Comparison of ENCODE assay signal across 1 cellular context in the genomic region with DNA sequence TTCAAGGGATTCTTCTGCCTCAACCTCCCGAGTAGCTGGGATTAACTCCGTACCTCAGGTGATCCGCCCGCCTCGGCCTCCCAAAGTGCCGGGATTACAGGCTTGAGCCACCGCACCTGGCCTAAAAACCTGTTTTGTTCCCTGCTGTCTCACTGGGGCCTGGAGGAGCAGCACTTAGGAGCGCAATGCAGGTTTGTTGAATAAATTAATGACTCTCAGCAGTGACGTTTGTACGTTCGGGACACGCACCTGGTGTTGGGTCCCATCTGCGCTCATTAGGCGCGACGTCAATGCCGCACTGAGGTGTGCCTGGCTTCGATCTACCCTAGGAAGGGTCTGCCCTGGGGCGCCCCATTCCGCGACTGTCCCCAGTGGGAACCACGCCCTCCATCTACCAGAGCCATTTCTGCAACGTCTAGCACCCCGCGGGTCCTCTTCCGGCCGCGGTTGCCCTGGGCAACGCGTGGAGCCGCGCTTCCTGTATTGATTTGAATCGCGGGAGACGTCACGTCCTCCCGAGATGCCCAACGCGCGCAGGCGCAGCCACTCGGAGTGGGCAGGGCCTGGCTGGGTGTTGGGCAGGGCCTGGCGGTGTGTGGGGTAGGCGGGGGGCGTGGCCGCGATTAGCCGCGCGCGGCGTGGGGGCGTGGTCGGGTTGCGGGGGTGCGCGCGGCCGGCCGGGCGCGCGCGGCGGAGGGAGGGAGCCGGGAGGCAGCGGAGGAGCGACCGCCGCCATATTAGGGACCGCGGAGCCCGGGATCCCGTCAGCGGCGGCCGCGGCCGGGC.
TF ChIP-seq lines count a peak whose summit lies in the region.

A gene (plus strand): TSS at position 714 of the 786 bp plus-strand sequence. CDS start 16,679 bp downstream, outside the sequence.

TF ChIP-seq in HepG2, 621 proteins besides CTCF, POLR2A, EP300 and RAD21 (continued from another document and continues in another):
- TF ChIP-seq CENPX (CRISPR knock-in tag; IDR thresholded peaks at IDR 0.05) (no peak), GATAD1 (CRISPR knock-in tag; IDR thresholded peaks at IDR 0.05) (peak; percentile 87), ZNF563 (CRISPR knock-in tag; IDR thresholded peaks at IDR 0.05) (no peak), KDM5A (IDR thresholded peaks at IDR 0.05; ENCODE audit: borderline replicate concordance, low read length) (peak; percentile 35; the same call in 1 of the 2 replicates), ERF (CRISPR knock-in tag; IDR thresholded peaks at IDR 0.05) (peak; percentile 71), PAX8 (CRISPR knock-in tag; IDR thresholded peaks at IDR 0.05; ENCODE audit: borderline replicate concordance) (no peak), RXRA (CRISPR knock-in tag; IDR thresholded peaks at IDR 0.05) (peak; percentile 42), ZC3H13 (CRISPR knock-in tag; IDR thresholded peaks at IDR 0.05) (no peak), BORCS8-MEF2B (CRISPR knock-in tag; IDR thresholded peaks at IDR 0.05) (no peak; the same call in 1 of the 2 replicates), SP2 (CRISPR knock-in tag; IDR thresholded peaks at IDR 0.05) (peak; percentile 28; the same call in 1 of the 2 replicates), NCOA2 (CRISPR knock-in tag; IDR thresholded peaks at IDR 0.05) (0 out of 2 replicates have a peak, but pooled peaks have one; percentile 33), JUND (CRISPR knock-in tag; IDR thresholded peaks at IDR 0.05) (0 out of 2 replicates have a peak, but pooled peaks have one; percentile 35), ZNF232 (CRISPR knock-in tag; IDR thresholded peaks at IDR 0.05; ENCODE audit: borderline replicate concordance) (0 out of 2 replicates have a peak, but pooled peaks have one; percentile 15), SRSF9 (IDR thresholded peaks at IDR 0.05; ENCODE audit: borderline replicate concordance, insufficient read depth, low read depth, low read length, poor library complexity, severe bottlenecking) (no peak), GATAD2A (CRISPR knock-in tag; IDR thresholded peaks at IDR 0.05) (peak; percentile 83), SPEN (CRISPR knock-in tag; IDR thresholded peaks at IDR 0.05; ENCODE audit: low read depth) (peak; percentile 87), ZNF3 (CRISPR knock-in tag; IDR thresholded peaks at IDR 0.05) (no peak)
- TF ChIP-seq, protein P1, sequence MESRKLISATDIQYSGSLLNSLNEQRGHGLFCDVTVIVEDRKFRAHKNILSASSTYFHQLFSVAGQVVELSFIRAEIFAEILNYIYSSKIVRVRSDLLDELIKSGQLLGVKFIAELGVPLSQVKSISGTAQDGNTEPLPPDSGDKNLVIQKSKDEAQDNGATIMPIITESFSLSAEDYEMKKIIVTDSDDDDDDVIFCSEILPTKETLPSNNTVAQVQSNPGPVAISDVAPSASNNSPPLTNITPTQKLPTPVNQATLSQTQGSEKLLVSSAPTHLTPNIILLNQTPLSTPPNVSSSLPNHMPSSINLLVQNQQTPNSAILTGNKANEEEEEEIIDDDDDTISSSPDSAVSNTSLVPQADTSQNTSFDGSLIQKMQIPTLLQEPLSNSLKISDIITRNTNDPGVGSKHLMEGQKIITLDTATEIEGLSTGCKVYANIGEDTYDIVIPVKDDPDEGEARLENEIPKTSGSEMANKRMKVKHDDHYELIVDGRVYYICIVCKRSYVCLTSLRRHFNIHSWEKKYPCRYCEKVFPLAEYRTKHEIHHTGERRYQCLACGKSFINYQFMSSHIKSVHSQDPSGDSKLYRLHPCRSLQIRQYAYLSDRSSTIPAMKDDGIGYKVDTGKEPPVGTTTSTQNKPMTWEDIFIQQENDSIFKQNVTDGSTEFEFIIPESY (CRISPR knock-in tag; IDR thresholded peaks at IDR 0.05): no peak
- TF ChIP-seq, protein P2, sequence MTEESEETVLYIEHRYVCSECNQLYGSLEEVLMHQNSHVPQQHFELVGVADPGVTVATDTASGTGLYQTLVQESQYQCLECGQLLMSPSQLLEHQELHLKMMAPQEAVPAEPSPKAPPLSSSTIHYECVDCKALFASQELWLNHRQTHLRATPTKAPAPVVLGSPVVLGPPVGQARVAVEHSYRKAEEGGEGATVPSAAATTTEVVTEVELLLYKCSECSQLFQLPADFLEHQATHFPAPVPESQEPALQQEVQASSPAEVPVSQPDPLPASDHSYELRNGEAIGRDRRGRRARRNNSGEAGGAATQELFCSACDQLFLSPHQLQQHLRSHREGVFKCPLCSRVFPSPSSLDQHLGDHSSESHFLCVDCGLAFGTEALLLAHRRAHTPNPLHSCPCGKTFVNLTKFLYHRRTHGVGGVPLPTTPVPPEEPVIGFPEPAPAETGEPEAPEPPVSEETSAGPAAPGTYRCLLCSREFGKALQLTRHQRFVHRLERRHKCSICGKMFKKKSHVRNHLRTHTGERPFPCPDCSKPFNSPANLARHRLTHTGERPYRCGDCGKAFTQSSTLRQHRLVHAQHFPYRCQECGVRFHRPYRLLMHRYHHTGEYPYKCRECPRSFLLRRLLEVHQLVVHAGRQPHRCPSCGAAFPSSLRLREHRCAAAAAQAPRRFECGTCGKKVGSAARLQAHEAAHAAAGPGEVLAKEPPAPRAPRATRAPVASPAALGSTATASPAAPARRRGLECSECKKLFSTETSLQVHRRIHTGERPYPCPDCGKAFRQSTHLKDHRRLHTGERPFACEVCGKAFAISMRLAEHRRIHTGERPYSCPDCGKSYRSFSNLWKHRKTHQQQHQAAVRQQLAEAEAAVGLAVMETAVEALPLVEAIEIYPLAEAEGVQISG (CRISPR knock-in tag; IDR thresholded peaks at IDR 0.05): peak; percentile 88
- TF ChIP-seq, protein P3, sequence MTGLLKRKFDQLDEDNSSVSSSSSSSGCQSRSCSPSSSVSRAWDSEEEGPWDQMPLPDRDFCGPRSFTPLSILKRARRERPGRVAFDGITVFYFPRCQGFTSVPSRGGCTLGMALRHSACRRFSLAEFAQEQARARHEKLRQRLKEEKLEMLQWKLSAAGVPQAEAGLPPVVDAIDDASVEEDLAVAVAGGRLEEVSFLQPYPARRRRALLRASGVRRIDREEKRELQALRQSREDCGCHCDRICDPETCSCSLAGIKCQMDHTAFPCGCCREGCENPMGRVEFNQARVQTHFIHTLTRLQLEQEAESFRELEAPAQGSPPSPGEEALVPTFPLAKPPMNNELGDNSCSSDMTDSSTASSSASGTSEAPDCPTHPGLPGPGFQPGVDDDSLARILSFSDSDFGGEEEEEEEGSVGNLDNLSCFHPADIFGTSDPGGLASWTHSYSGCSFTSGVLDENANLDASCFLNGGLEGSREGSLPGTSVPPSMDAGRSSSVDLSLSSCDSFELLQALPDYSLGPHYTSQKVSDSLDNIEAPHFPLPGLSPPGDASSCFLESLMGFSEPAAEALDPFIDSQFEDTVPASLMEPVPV (CRISPR knock-in tag; IDR thresholded peaks at IDR 0.05): 0 out of 2 replicates have a peak, but pooled peaks have one; percentile 7
- TF ChIP-seq, protein P4, sequence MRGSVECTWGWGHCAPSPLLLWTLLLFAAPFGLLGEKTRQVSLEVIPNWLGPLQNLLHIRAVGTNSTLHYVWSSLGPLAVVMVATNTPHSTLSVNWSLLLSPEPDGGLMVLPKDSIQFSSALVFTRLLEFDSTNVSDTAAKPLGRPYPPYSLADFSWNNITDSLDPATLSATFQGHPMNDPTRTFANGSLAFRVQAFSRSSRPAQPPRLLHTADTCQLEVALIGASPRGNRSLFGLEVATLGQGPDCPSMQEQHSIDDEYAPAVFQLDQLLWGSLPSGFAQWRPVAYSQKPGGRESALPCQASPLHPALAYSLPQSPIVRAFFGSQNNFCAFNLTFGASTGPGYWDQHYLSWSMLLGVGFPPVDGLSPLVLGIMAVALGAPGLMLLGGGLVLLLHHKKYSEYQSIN (CRISPR knock-in tag; IDR thresholded peaks at IDR 0.05; ENCODE audit: borderline replicate concordance): no peak
- TF ChIP-seq, protein P5, sequence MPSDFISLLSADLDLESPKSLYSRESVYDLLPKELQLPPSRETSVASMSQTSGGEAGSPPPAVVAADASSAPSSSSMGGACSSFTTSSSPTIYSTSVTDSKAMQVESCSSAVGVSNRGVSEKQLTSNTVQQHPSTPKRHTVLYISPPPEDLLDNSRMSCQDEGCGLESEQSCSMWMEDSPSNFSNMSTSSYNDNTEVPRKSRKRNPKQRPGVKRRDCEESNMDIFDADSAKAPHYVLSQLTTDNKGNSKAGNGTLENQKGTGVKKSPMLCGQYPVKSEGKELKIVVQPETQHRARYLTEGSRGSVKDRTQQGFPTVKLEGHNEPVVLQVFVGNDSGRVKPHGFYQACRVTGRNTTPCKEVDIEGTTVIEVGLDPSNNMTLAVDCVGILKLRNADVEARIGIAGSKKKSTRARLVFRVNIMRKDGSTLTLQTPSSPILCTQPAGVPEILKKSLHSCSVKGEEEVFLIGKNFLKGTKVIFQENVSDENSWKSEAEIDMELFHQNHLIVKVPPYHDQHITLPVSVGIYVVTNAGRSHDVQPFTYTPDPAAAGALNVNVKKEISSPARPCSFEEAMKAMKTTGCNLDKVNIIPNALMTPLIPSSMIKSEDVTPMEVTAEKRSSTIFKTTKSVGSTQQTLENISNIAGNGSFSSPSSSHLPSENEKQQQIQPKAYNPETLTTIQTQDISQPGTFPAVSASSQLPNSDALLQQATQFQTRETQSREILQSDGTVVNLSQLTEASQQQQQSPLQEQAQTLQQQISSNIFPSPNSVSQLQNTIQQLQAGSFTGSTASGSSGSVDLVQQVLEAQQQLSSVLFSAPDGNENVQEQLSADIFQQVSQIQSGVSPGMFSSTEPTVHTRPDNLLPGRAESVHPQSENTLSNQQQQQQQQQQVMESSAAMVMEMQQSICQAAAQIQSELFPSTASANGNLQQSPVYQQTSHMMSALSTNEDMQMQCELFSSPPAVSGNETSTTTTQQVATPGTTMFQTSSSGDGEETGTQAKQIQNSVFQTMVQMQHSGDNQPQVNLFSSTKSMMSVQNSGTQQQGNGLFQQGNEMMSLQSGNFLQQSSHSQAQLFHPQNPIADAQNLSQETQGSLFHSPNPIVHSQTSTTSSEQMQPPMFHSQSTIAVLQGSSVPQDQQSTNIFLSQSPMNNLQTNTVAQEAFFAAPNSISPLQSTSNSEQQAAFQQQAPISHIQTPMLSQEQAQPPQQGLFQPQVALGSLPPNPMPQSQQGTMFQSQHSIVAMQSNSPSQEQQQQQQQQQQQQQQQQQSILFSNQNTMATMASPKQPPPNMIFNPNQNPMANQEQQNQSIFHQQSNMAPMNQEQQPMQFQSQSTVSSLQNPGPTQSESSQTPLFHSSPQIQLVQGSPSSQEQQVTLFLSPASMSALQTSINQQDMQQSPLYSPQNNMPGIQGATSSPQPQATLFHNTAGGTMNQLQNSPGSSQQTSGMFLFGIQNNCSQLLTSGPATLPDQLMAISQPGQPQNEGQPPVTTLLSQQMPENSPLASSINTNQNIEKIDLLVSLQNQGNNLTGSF (CRISPR knock-in tag; IDR thresholded peaks at IDR 0.05): no peak
- TF ChIP-seq, protein P6, sequence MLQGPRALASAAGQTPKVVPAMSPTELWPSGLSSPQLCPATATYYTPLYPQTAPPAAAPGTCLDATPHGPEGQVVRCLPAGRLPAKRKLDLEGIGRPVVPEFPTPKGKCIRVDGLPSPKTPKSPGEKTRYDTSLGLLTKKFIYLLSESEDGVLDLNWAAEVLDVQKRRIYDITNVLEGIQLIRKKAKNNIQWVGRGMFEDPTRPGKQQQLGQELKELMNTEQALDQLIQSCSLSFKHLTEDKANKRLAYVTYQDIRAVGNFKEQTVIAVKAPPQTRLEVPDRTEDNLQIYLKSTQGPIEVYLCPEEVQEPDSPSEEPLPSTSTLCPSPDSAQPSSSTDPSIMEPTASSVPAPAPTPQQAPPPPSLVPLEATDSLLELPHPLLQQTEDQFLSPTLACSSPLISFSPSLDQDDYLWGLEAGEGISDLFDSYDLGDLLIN (CRISPR knock-in tag; IDR thresholded peaks at IDR 0.05; ENCODE audit: borderline replicate concordance): no peak
- TF ChIP-seq, protein P7, sequence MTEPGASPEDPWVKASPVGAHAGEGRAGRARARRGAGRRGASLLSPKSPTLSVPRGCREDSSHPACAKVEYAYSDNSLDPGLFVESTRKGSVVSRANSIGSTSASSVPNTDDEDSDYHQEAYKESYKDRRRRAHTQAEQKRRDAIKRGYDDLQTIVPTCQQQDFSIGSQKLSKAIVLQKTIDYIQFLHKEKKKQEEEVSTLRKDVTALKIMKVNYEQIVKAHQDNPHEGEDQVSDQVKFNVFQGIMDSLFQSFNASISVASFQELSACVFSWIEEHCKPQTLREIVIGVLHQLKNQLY (CRISPR knock-in tag; IDR thresholded peaks at IDR 0.05): peak; percentile 60; the same call in 1 of the 2 replicates
- TF ChIP-seq, protein P8, sequence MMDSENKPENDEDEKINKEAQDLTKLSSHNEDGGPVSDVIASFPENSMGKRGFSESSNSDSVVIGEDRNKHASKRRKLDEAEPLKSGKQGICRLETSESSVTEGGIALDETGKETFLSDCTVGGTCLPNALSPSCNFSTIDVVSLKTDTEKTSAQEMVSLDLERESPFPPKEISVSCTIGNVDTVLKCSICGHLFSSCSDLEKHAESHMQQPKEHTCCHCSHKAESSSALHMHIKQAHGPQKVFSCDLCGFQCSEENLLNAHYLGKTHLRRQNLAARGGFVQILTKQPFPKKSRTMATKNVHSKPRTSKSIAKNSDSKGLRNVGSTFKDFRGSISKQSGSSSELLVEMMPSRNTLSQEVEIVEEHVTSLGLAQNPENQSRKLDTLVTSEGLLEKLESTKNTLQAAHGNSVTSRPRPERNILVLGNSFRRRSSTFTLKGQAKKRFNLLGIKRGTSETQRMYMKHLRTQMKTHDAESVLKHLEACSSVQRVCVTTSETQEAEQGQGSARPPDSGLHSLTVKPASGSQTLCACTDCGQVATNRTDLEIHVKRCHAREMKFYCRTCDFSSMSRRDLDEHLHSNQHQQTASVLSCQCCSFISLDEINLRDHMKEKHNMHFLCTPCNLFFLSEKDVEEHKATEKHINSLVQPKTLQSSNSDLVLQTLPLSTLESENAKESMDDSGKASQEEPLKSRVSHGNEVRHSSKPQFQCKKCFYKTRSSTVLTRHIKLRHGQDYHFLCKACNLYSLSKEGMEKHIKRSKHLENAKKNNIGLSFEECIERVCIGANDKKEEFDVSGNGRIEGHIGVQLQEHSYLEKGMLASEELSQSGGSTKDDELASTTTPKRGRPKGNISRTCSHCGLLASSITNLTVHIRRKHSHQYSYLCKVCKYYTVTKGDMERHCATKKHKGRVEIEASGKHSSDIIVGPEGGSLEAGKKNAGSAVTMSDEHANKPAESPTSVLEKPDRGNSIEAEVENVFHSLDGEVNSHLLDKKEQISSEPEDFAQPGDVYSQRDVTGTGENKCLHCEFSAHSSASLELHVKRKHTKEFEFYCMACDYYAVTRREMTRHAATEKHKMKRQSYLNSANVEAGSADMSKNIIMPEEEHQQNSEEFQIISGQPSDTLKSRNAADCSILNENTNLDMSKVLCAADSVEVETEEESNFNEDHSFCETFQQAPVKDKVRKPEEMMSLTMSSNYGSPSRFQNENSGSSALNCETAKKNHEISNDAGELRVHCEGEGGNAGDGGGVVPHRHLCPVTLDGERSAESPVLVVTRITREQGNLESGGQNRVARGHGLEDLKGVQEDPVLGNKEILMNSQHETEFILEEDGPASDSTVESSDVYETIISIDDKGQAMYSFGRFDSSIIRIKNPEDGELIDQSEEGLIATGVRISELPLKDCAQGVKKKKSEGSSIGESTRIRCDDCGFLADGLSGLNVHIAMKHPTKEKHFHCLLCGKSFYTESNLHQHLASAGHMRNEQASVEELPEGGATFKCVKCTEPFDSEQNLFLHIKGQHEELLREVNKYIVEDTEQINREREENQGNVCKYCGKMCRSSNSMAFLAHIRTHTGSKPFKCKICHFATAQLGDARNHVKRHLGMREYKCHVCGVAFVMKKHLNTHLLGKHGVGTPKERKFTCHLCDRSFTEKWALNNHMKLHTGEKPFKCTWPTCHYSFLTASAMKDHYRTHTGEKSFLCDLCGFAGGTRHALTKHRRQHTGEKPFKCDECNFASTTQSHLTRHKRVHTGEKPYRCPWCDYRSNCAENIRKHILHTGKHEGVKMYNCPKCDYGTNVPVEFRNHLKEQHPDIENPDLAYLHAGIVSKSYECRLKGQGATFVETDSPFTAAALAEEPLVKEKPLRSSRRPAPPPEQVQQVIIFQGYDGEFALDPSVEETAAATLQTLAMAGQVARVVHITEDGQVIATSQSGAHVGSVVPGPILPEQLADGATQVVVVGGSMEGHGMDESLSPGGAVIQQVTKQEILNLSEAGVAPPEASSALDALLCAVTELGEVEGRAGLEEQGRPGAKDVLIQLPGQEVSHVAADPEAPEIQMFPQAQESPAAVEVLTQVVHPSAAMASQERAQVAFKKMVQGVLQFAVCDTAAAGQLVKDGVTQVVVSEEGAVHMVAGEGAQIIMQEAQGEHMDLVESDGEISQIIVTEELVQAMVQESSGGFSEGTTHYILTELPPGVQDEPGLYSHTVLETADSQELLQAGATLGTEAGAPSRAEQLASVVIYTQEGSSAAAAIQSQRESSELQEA (CRISPR knock-in tag; IDR thresholded peaks at IDR 0.05; ENCODE audit: not compliant biosample characterization): no peak
